In the genomic region with DNA sequence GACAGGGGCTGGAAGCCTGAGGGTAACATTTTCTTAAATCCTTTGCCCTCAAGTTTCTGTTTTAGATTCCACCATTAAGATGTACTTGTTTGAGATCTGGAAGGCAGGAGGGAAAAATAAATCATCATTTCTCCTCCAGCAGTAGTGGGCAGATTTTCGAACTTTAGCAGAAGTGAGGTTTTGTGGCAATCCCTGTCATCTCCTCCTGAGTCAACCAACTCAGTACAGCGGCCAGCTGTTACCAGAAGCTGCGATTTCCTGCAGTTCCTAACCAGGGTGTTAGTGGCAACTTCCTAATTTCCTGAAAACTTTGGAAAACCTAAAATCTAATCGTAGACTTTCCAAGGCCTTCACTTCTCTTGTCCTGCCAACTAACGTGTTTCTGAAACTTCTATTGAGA, we compare ENCODE assay signal across 10 cellular contexts.
A peak's percentile ranks its signal among the peaks of the same experiment; 100 is the strongest.
DNase-seq lines count a peak whose midpoint lies in the region; ATAC-seq and TF ChIP-seq lines count a peak whose summit lies in the region.
"Had no signal": no experiment of that assay in that cellular context is flagged by ENCODE, and none has a peak within 500 bp of the region (broad histone marks: within the 10 kb centered on the region; RNA-seq: fewer than 3 reads in every experiment).

No MANE protein-coding gene starts in this region.

- no peak for DNase-seq in CD4-positive, CD25-positive, alpha-beta regulatory T cell
- peak; percentile 1 for DNase-seq in GM19238 (ENCODE audit: insufficient read length, low spot score)
- peak; percentile 16 for DNase-seq in HT1080 (ENCODE audit: low read depth)
- DNase-seq in choroid plexus epithelial cell (ENCODE audit: low read depth), result peak; percentile 11
- no peak for DNase-seq in NCI-H2107 treated with DMSO at 0.1 percent for 48 hours (lab: John Stamatoyannopoulos, UW; ENCODE audit: unreplicated experiment)
- DNase-seq in tibial nerve (ENCODE audit: low spot score in 2 of 2), result no peak
- DNase-seq in Karpas-422, result no peak
- DNase-seq: cortex of kidney, NCI-H1092 had no signal

- H3K27me3 ChIP-seq in CD4-positive, CD25-positive, alpha-beta regulatory T cell (ENCODE audit: control insufficient read depth, insufficient read depth, low read length), result no peaks in the 10 kb centered on the region
- H3K27me3 ChIP-seq in tibial nerve (no peaks in the 10 kb centered on the region), Karpas-422 (ENCODE audit: low read length) (no peaks in the 10 kb centered on the region)

- no peaks in the 10 kb centered on the region for H4K20me1 ChIP-seq in Karpas-422 (ENCODE audit: insufficient read depth, low read depth, low read length)

- no peak overlapping the region for H3K4me2 ChIP-seq in Karpas-422 (ENCODE audit: low read depth, low read length, poor library complexity, severe bottlenecking)

- no peak for TF ChIP-seq EP300 in tibial nerve (IDR thresholded peaks at IDR 0.05)

- no peaks in the 10 kb centered on the region for H3K79me2 ChIP-seq in Karpas-422 (ENCODE audit: low read length)

- H3K9ac ChIP-seq in Karpas-422 (ENCODE audit: low read length), result no peak overlapping the region

- no peak for ATAC-seq in CD4-positive, CD25-positive, alpha-beta regulatory T cell (ENCODE audit: low read depth in 2 of 2)
- no peak for ATAC-seq in GM18519 (IDR thresholded peaks at IDR 0.05; ENCODE audit: low FRiP score, unreplicated experiment)

- H3K4me1 ChIP-seq in CD4-positive, CD25-positive, alpha-beta regulatory T cell (ENCODE audit: control insufficient read depth, insufficient read depth, low read length, poor library complexity, severe bottlenecking), result peaks cover 6% of the 10 kb centered on the region
- H3K4me1 ChIP-seq in tibial nerve (no peaks in the 10 kb centered on the region), Karpas-422 (ENCODE audit: low read length) (no peaks in the 10 kb centered on the region)

- H3K9me3 Mint-ChIP-seq in CD4-positive, CD25-positive, alpha-beta regulatory T cell, result peaks cover 0 to 5% (median 0%) of the 10 kb centered on the region in 7 donors

- H3K4me3 ChIP-seq in CD4-positive, CD25-positive, alpha-beta regulatory T cell (ENCODE audit: low read depth, low read length), result peak overlapping the region; percentile 20
- H3K4me3 ChIP-seq in choroid plexus epithelial cell (ENCODE audit: low read depth, low read length) (no peak overlapping the region), tibial nerve (no peak overlapping the region), Karpas-422 (ENCODE audit: low read length) (no peak overlapping the region)

- TF ChIP-seq CTCF in choroid plexus epithelial cell (conservative IDR thresholded peaks at IDR 0.05; ENCODE audit: low read depth, low read length) (no peak), tibial nerve (IDR thresholded peaks at IDR 0.05) (no peak)

- H3K27ac Mint-ChIP-seq in CD4-positive, CD25-positive, alpha-beta regulatory T cell, result peak overlapping the region in 2 of 3 donors; percentile 5 to 76

- no peak for TF ChIP-seq POLR2A in tibial nerve (IDR thresholded peaks at IDR 0.05)

- no peaks in the 10 kb centered on the region for H3K27me3 Mint-ChIP-seq in CD4-positive, CD25-positive, alpha-beta regulatory T cell

- peaks cover 5 to 6% (median 6%) of the 10 kb centered on the region in 4 donors for H3K4me1 Mint-ChIP-seq in CD4-positive, CD25-positive, alpha-beta regulatory T cell

- H3K27ac ChIP-seq in CD4-positive, CD25-positive, alpha-beta regulatory T cell (ENCODE audit: insufficient read depth, low read length, poor library complexity, severe bottlenecking), result peak overlapping the region; percentile 11
- H3K27ac ChIP-seq in tibial nerve (no peak overlapping the region), Karpas-422 (ENCODE audit: low read length) (no peak overlapping the region)

- no peaks in the 10 kb centered on the region for H3K9me2 ChIP-seq in Karpas-422 (replicated peaks; ENCODE audit: insufficient read depth, low read length)

- WGBS in tibial nerve, 2 donors, result 60 to 64% methylated on average over 5 of the region's 5 CpGs

- H3K4me3 Mint-ChIP-seq in CD4-positive, CD25-positive, alpha-beta regulatory T cell, result no peak overlapping the region

- no peaks in the 10 kb centered on the region for H3K36me3 ChIP-seq in CD4-positive, CD25-positive, alpha-beta regulatory T cell (ENCODE audit: control insufficient read depth, insufficient read depth, low read length)
- H3K36me3 ChIP-seq in tibial nerve, result no peaks in the 10 kb centered on the region
- no peaks in the 10 kb centered on the region for H3K36me3 ChIP-seq in Karpas-422 (ENCODE audit: insufficient read depth, low read length)

- no peaks in the 10 kb centered on the region for H3K9me3 ChIP-seq in CD4-positive, CD25-positive, alpha-beta regulatory T cell (ENCODE audit: control insufficient read depth in 2 of 2, low read length in 2 of 2)
- H3K9me3 ChIP-seq in tibial nerve (no peaks in the 10 kb centered on the region), Karpas-422 (ENCODE audit: low read length) (no peaks in the 10 kb centered on the region)

- H3K36me3 Mint-ChIP-seq in CD4-positive, CD25-positive, alpha-beta regulatory T cell, result no peaks in the 10 kb centered on the region

- H2AFZ ChIP-seq in Karpas-422 (ENCODE audit: low read length), result no peak overlapping the region

Comparison
In these comparisons a context has a peak if more than half of its experiments do, and no peak if none do; other contexts are left out.
1. DNase-seq: peak in GM19238 (single experiment), HT1080 (single experiment) and choroid plexus epithelial cell (single experiment); none in CD4-positive, CD25-positive, alpha-beta regulatory T cell (0 of 3), NCI-H2107 treated with DMSO at 0.1 percent for 48 hours (single experiment), tibial nerve (0 of 2) and Karpas-422 (single experiment).